In genomic region chr17:17827826-17828621, GRCh38 we compare ENCODE assay signal across 19 cellular contexts. TPM values are rescaled to one million over a fixed set of nuclear protein-coding genes. Genes with fewer than 3 reads are reported as not detected.
DNase-seq lines count a peak whose midpoint lies in the region; ATAC-seq, FAIRE-seq and TF ChIP-seq lines count a peak whose summit lies in the region.
"Had no signal": no experiment of that assay in that cellular context is flagged by ENCODE, and none has a peak within 500 bp of the region (broad histone marks: within the 10 kb centered on the region; RNA-seq: fewer than 3 reads in every experiment).

No MANE protein-coding gene starts in this region.

- H3K27me3 ChIP-seq in astrocyte (ENCODE audit: insufficient read depth, low read length), result no peaks in the 10 kb centered on the region
- H3K27me3 ChIP-seq: foreskin keratinocyte had no signal

- peak overlapping the region; percentile 71 for H3K27ac Mint-ChIP-seq in astrocyte (ENCODE audit: unreplicated experiment)
- peak overlapping the region in 2 of 3 experiments; percentile 25 to 44 for H3K27ac Mint-ChIP-seq in nephron
- H3K27ac Mint-ChIP-seq: HFFc6 had no signal

- H3K27ac ChIP-seq in C4-2B (peak overlapping the region; percentile 96), HEK293 (ENCODE audit: extremely low read depth, low read depth, low read length) (peak overlapping the region; percentile 5; the same call in 1 of the 2 replicates), astrocyte (ENCODE audit: low read depth, low read length) (no peak overlapping the region)
- H3K27ac ChIP-seq: foreskin keratinocyte, HL-60 had no signal

- peaks cover 0 to 4% of the 10 kb centered on the region in 2 experiments; a peak in 1 of 3 replicates for H3K36me3 ChIP-seq in HEK293 (ENCODE audit: control insufficient read depth in 2 of 2, insufficient read depth in 1 of 2, low read length in 2 of 2)
- H3K36me3 ChIP-seq in astrocyte (ENCODE audit: insufficient read depth, low read length), result no peaks in the 10 kb centered on the region

- H3K4me1 Mint-ChIP-seq in astrocyte (ENCODE audit: low read depth, unreplicated experiment), result peaks cover 21% of the 10 kb centered on the region
- peaks cover 54% of the 10 kb centered on the region for H3K4me1 Mint-ChIP-seq in nephron

- no peaks in the 10 kb centered on the region for H3K9me3 Mint-ChIP-seq in astrocyte (ENCODE audit: unreplicated experiment)
- no peaks in the 10 kb centered on the region for H3K9me3 Mint-ChIP-seq in nephron
- H3K9me3 Mint-ChIP-seq: HFFc6 had no signal

- H3K4me3 Mint-ChIP-seq in astrocyte (ENCODE audit: unreplicated experiment) (no peak overlapping the region), nephron (no peak overlapping the region)
- H3K4me3 Mint-ChIP-seq: HFFc6 had no signal

- CTCF ChIA-PET in HEK293 (lab: Yijun Ruan, JAX), result interaction anchor here (1.8 to 2.4 kb wide), 2 partner anchors 17 to 91 kb away, joined by 6 to 11 read pairs; no protein-coding TSS in a partner anchor

- FAIRE-seq in astrocyte (lab: Jason Lieb, UNC), result no peak
- FAIRE-seq: bronchial epithelial cell had no signal

- H3K36me3 Mint-ChIP-seq in astrocyte (ENCODE audit: low read depth, unreplicated experiment), result peaks cover 10% of the 10 kb centered on the region
- H3K36me3 Mint-ChIP-seq in nephron (ENCODE audit: low read depth), result no peaks in the 10 kb centered on the region

- H3K4me3 ChIP-seq in HEK293 (ENCODE audit: low read depth, low read length), result no peak overlapping the region
- H3K4me3 ChIP-seq in astrocyte (ENCODE audit: insufficient read depth, low read depth, low read length), result no peak overlapping the region
- H3K4me3 ChIP-seq: smooth muscle cell had no signal

- POLR2A ChIA-PET in HEK293 (lab: Yijun Ruan, JAX), result interaction anchor here (1.1 to 11.4 kb wide), 2 partner anchors 10 kb away, joined by 4 to 181 read pairs; partner anchors contain the start of gene SREBF1

- TF ChIP-seq CTCF in C4-2B (conservative IDR thresholded peaks at IDR 0.05), result no peak
- TF ChIP-seq CTCF in HEK293 (tag by site-specific recombination; IDR thresholded peaks at IDR 0.05), result no peak
- TF ChIP-seq CTCF in astrocyte (IDR thresholded peaks at IDR 0.05; ENCODE audit: insufficient read depth, low read depth, low read length), result no peak
- TF ChIP-seq CTCF in nephron (IDR thresholded peaks at IDR 0.05; ENCODE audit: unreplicated experiment in 3 of 3), result no peak

- H3K9me3 ChIP-seq in HEK293 (ENCODE audit: control insufficient read depth, insufficient read depth, low read depth, low read length) (no peaks in the 10 kb centered on the region), astrocyte (ENCODE audit: insufficient read depth, low read depth, low read length) (no peaks in the 10 kb centered on the region)

- peaks cover 79% of the 10 kb centered on the region for H4K20me1 ChIP-seq in astrocyte (ENCODE audit: insufficient read depth, low read length)

- peaks cover 87% of the 10 kb centered on the region for H3K79me2 ChIP-seq in astrocyte (ENCODE audit: insufficient read depth, low read length)

- no peak overlapping the region for H2AFZ ChIP-seq in astrocyte (ENCODE audit: low read depth, low read length)

- no peak overlapping the region for H3K4me2 ChIP-seq in astrocyte (ENCODE audit: low read length)
- H3K4me2 ChIP-seq: smooth muscle cell had no signal

- H3K27me3 Mint-ChIP-seq in astrocyte (ENCODE audit: low read depth, unreplicated experiment) (no peaks in the 10 kb centered on the region), nephron (ENCODE audit: low read depth) (no peaks in the 10 kb centered on the region)

- no peak for ATAC-seq in activated CD4-positive, CD25-positive, alpha-beta regulatory T cell treated with anti-CD3 and anti-CD28 coated beads, Interleukin-2, amount 50 U/mL, for 24 hours
- ATAC-seq: foreskin keratinocyte had no signal

- H3K4me1 ChIP-seq in HEK293 (ENCODE audit: control insufficient read depth, insufficient read depth, low read length) (peaks cover 22% of the 10 kb centered on the region), astrocyte (ENCODE audit: insufficient read depth, low read length) (peaks cover 25% of the 10 kb centered on the region)

- DNase-seq in astrocyte (ENCODE audit: low read depth), result no peak
- DNase-seq in COR-L47 (lab: John Stamatoyannopoulos, UW), result no peak
- DNase-seq in NCI-H2227 (lab: John Stamatoyannopoulos, UW; ENCODE audit: unreplicated experiment), result no peak
- DNase-seq in NCI-H446 treated with DMSO at 0.1 percent for 48 hours (lab: John Stamatoyannopoulos, UW), result no peak
- DNase-seq: activated gamma-delta T cell treated with Interleukin-2 at 50 U/mL for 16 hours; effector CD8-positive, alpha-beta T cell; EL; foreskin keratinocyte; HFFc6; NCI-H2029 treated with DMSO at 0.1 percent for 48 hours; NCI-H526 treated with DMSO at 0.1 percent for 48 hours; T-helper 9 cell had no signal

- H3K9ac ChIP-seq in astrocyte (ENCODE audit: low read length), result no peak overlapping the region

TF ChIP-seq in HEK293, 187 proteins besides CTCF, POLR2A, EP300 and RAD21 (continues in another document):
- no peak for TF ChIP-seq KLF16 (tag by site-specific recombination; IDR thresholded peaks at IDR 0.05)
- TF ChIP-seq PATZ1 (tag by site-specific recombination; IDR thresholded peaks at IDR 0.05), result peak; percentile 44; the same call in 1 of the 2 replicates
- no peak for TF ChIP-seq ZBTB8A (tag by site-specific recombination; IDR thresholded peaks at IDR 0.05)
- no peak for TF ChIP-seq ZNF175 (tag by site-specific recombination; IDR thresholded peaks at IDR 0.05)
- TF ChIP-seq PRDM10 (tag by site-specific recombination; IDR thresholded peaks at IDR 0.05), result peak; percentile 36; the same call in 1 of the 2 replicates
- TF ChIP-seq ZNF362 (tag by site-specific recombination; IDR thresholded peaks at IDR 0.05), result no peak
- TF ChIP-seq ZBTB48 (tag by site-specific recombination; IDR thresholded peaks at IDR 0.05), result peak; percentile 39; the same call in 1 of the 2 replicates
- no peak for TF ChIP-seq ZNF138 (tag by site-specific recombination; IDR thresholded peaks at IDR 0.05; ENCODE audit: borderline replicate concordance)
- no peak for TF ChIP-seq ZNF544 (tag by site-specific recombination; IDR thresholded peaks at IDR 0.05)
- peak; percentile 75 for TF ChIP-seq ZNF341 (tag by site-specific recombination; IDR thresholded peaks at IDR 0.05; ENCODE audit: low read depth)
- TF ChIP-seq ZNF549 (tag by site-specific recombination; IDR thresholded peaks at IDR 0.05), result no peak
- peak; percentile 89 for TF ChIP-seq SCRT1 (tag by site-specific recombination; IDR thresholded peaks at IDR 0.05; ENCODE audit: borderline replicate concordance)
- peak; percentile 87 for TF ChIP-seq SCRT2 (tag by site-specific recombination; IDR thresholded peaks at IDR 0.05)

RNA-seq across cellular contexts. Expression of gene SREBF1, which starts 8.8 kb away (rescaled TPM):
- 59.2 and 65.6 TPM in 2 replicates for total RNA-seq in astrocyte
